In the genomic region with DNA sequence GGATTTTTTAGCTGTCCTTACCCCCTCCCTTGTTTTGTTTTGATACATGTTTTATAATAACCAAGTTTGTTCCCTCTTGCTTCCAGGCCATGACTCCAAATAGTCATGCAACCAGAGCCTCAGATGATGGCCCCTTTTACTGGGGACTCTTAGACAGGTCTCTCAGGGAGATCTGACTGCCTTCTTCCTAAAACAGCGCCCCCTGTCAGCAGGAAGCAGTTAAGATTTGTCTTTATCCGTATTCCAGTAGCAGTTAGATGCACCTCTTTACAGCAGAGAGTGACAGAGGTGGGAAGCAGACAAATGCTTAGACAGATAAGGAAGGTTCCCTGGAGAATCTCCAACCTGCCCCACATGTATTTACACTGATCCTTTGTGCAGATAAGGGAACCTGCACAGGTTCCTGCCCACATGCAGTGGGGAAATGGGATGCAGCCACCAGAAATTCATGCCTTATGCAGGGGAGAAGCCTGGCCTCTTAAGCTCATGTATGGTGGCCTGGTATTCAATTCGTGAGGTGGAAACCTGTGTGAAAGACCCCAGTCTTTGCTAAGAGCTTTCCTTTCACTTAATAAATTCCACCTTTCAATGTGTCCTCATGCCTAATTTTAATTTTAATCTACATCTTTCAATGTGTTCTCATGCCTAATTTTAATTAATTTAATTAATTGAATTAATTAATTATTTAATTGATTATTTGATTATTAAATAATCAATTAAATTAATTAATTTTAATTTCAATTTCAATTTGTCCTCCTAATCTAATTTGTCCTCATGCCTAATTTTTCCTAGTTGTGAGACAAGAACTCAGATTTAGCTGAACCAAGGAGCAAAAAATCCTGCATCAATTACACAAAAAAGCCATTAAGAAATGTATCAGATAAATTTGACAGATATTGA, we compare ENCODE assay signal across 18 cellular contexts.
DNase-seq lines count a peak whose midpoint lies in the region; ATAC-seq and TF ChIP-seq lines count a peak whose summit lies in the region.
"Had no signal": no experiment of that assay in that cellular context is flagged by ENCODE, and none has a peak within 500 bp of the region (broad histone marks: within the 10 kb centered on the region; RNA-seq: fewer than 3 reads in every experiment).

No MANE protein-coding gene starts in this region.

- H2AFZ ChIP-seq in OCI-LY1 (ENCODE audit: low read length), result no peak overlapping the region

- no peak for ATAC-seq in GM19452 (IDR thresholded peaks at IDR 0.05; ENCODE audit: unreplicated experiment)
- ATAC-seq: left lobe of liver had no signal

- H3K4me1 ChIP-seq in OCI-LY1 (ENCODE audit: insufficient read depth, low read length, severe bottlenecking), result no peaks in the 10 kb centered on the region
- H3K4me1 ChIP-seq: adrenal gland had no signal

- H3K27me3 ChIP-seq in OCI-LY1 (ENCODE audit: insufficient read depth, low read length), result no peaks in the 10 kb centered on the region
- H3K27me3 ChIP-seq: adrenal gland had no signal

- H3F3A ChIP-seq in OCI-LY1 (ENCODE audit: insufficient read depth, low read length), result no peaks in the 10 kb centered on the region

- H3K9ac ChIP-seq in OCI-LY1 (ENCODE audit: low read length), result no peak overlapping the region

- no peaks in the 10 kb centered on the region for H3K79me2 ChIP-seq in OCI-LY1 (ENCODE audit: insufficient read depth, low read length)

- H3K27ac ChIP-seq in OCI-LY1 (ENCODE audit: low read depth, low read length, poor library complexity, severe bottlenecking), result no peak overlapping the region
- H3K27ac ChIP-seq: adrenal gland, skin epidermis had no signal

- no peaks in the 10 kb centered on the region for H3K36me3 ChIP-seq in OCI-LY1 (ENCODE audit: insufficient read depth, low read length)
- H3K36me3 ChIP-seq: adrenal gland had no signal

- H3K9me2 ChIP-seq in OCI-LY1 (ENCODE audit: low read depth, low read length), result no peaks in the 10 kb centered on the region

- H3K9me3 ChIP-seq in OCI-LY1 (ENCODE audit: low read length), result no peaks in the 10 kb centered on the region
- H3K9me3 ChIP-seq: adrenal gland had no signal

- TF ChIP-seq CTCF in AG09309 (IDR thresholded peaks at IDR 0.05; ENCODE audit: control insufficient read depth, insufficient read depth, low read depth, low read length, missing control alignments) (peak; percentile 6), GM12865 (IDR thresholded peaks at IDR 0.05; ENCODE audit: insufficient read depth, low read depth, low read length, missing control alignments) (peak; percentile 34), OCI-LY1 (IDR thresholded peaks at IDR 0.05; ENCODE audit: low read length) (peak; percentile 33; the same call in 1 of the 2 replicates), fibroblast of mammary gland (conservative IDR thresholded peaks at IDR 0.05; ENCODE audit: control insufficient read depth, insufficient read depth, low read depth, low read length) (peak; percentile 11)

- H3K4me2 ChIP-seq in OCI-LY1 (ENCODE audit: low read length), result no peak overlapping the region

- H3K4me3 ChIP-seq in AG09309 (ENCODE audit: control insufficient read depth, low read depth, low read length) (no peak overlapping the region), GM12865 (ENCODE audit: low read depth, low read length) (no peak overlapping the region), OCI-LY1 (ENCODE audit: low read depth, low read length, poor library complexity, severe bottlenecking) (no peak overlapping the region), fibroblast of mammary gland (ENCODE audit: control insufficient read depth, low read depth, low read length) (no peak overlapping the region)
- H3K4me3 ChIP-seq: adrenal gland, skin epidermis had no signal

- no peaks in the 10 kb centered on the region for H4K20me1 ChIP-seq in OCI-LY1 (ENCODE audit: insufficient read depth, low read length)

- DNase-seq in AG09309 (ENCODE audit: low read depth) (no peak), GM12865 (ENCODE audit: low read depth) (peak; percentile 40), fibroblast of mammary gland (ENCODE audit: low read depth) (no peak), NCI-H774 (lab: John Stamatoyannopoulos, UW) (no peak), NCI-H1417 treated with DMSO at 0.1 percent for 48 hours (lab: John Stamatoyannopoulos, UW) (no peak), hepatic stellate cell (ENCODE audit: low spot score) (no peak)
- DNase-seq: activated B cell treated with CpG ODN at 0.5 μM for 24 hours; adrenal gland; caudate nucleus; effector CD4-positive, alpha-beta T cell; NCI-H2029 treated with DMSO at 0.1 percent for 48 hours; NCI-H748 treated with DMSO at 0.1 percent for 48 hours; occipital lobe; T-helper 1 cell had no signal
